In genomic region chr16:4361944-4362311, GRCh38 we compare ENCODE assay signal across 20 cellular contexts. TPM values are rescaled to one million over a fixed set of nuclear protein-coding genes. Genes with fewer than 3 reads are reported as not detected.
DNase-seq lines count a peak whose midpoint lies in the region; ATAC-seq, FAIRE-seq and TF ChIP-seq lines count a peak whose summit lies in the region.
"Had no signal": no experiment of that assay in that cellular context is flagged by ENCODE, and none has a peak within 500 bp of the region (broad histone marks: within the 10 kb centered on the region; RNA-seq: fewer than 3 reads in every experiment).

No MANE protein-coding gene starts in this region.

- no peak overlapping the region for H4K8ac ChIP-seq in IMR-90 (ENCODE audit: low read depth in 2 of 2, low read length in 2 of 2)

- POLR2A ChIA-PET in IMR-90 (lab: Charles Lee; ENCODE audit: unreplicated experiment) (no interaction called here), RWPE1 (lab: Yijun Ruan, JAX; ENCODE audit: low non-redundant PET) (no interaction called here)
- POLR2A ChIA-PET in activated CD8-positive, alpha-beta T cell treated with anti-CD3 and anti-CD28 coated beads for 36 hours (lab: Charles Lee): interaction anchor here (1.0 to 1.4 kb wide), 3 partner anchors 10 to 53 kb away, joined by 3 to 4 read pairs (median 3); no protein-coding TSS in a partner anchor

- no peak for ATAC-seq in IMR-90 (ENCODE audit: low read depth)
- no peak for ATAC-seq in stimulated activated memory B cell treated with anti-CD40 and anti-IgM and Interleukin-4, amounts not matched to agents 10 μg/mL and 1 μg/mL and 100 μg/mL, for 72 hours
- ATAC-seq in GM19452 (IDR thresholded peaks at IDR 0.05; ENCODE audit: unreplicated experiment): no peak
- no peak for ATAC-seq in activated CD8-positive, alpha-beta T cell treated with anti-CD3 and anti-CD28 coated beads for 36 hours

- no peaks in the 10 kb centered on the region for H3K27me3 Mint-ChIP-seq in stimulated activated memory B cell treated with anti-CD40 and anti-IgM and Interleukin-4, amounts not matched to agents 10 μg/mL and 1 μg/mL and 100 μg/mL, for 72 hours
- peaks cover 0 to 1% (median 0%) of the 10 kb centered on the region in 3 donors for H3K27me3 Mint-ChIP-seq in immature natural killer cell (ENCODE audit: low read depth in 3 of 3)
- H3K27me3 Mint-ChIP-seq in activated CD8-positive, alpha-beta T cell treated with anti-CD3 and anti-CD28 coated beads for 36 hours: no peaks in the 10 kb centered on the region
- H3K27me3 Mint-ChIP-seq: CD4-positive, CD25-positive, alpha-beta regulatory T cell; CD8-positive, alpha-beta memory T cell had no signal

- no peak for FAIRE-seq in kidney (lab: Jason Lieb, UNC)
- FAIRE-seq: D721Med, G401.6, GM12892, H1 had no signal

- no peak for TF ChIP-seq POLR2A in IMR-90 (IDR thresholded peaks at IDR 0.05; ENCODE audit: low read depth, low read length)

- H2BK20ac ChIP-seq in IMR-90 (ENCODE audit: low read depth, low read length): no peak overlapping the region

- no peak overlapping the region for H3K27ac ChIP-seq in IMR-90 (ENCODE audit: insufficient read depth, low read length)
- peak overlapping the region; percentile 50 for H3K27ac ChIP-seq in RWPE1
- no peak overlapping the region for H3K27ac ChIP-seq in kidney (ENCODE audit: low read depth in 2 of 2, low read length in 2 of 2)
- H3K27ac ChIP-seq: C4-2B, GM23248 had no signal

- H3K4me3 Mint-ChIP-seq in stimulated activated memory B cell treated with anti-CD40 and anti-IgM and Interleukin-4, amounts not matched to agents 10 μg/mL and 1 μg/mL and 100 μg/mL, for 72 hours: no peak overlapping the region
- H3K4me3 Mint-ChIP-seq in immature natural killer cell: no peak overlapping the region
- no peak overlapping the region for H3K4me3 Mint-ChIP-seq in activated CD8-positive, alpha-beta T cell treated with anti-CD3 and anti-CD28 coated beads for 36 hours
- H3K4me3 Mint-ChIP-seq: CD4-positive, CD25-positive, alpha-beta regulatory T cell; CD8-positive, alpha-beta memory T cell had no signal

- no peak overlapping the region for H3K23ac ChIP-seq in IMR-90 (ENCODE audit: low read depth, low read length)

- no peak overlapping the region for H2BK15ac ChIP-seq in IMR-90 (ENCODE audit: low read depth, low read length)

- in situ Hi-C loops in IMR-90 (cut with MboI; ENCODE audit: low sequenced_read_pairs): loop anchor here (5.0 kb wide), 1 partner anchor 35 kb away; no protein-coding TSS in a partner anchor

- peaks cover 63% of the 10 kb centered on the region for H3K4me1 Mint-ChIP-seq in stimulated activated memory B cell treated with anti-CD40 and anti-IgM and Interleukin-4, amounts not matched to agents 10 μg/mL and 1 μg/mL and 100 μg/mL, for 72 hours
- H3K4me1 Mint-ChIP-seq in immature natural killer cell: peaks cover 0 to 3% of the 10 kb centered on the region in 2 donors
- no peaks in the 10 kb centered on the region for H3K4me1 Mint-ChIP-seq in activated CD8-positive, alpha-beta T cell treated with anti-CD3 and anti-CD28 coated beads for 36 hours (ENCODE audit: low read depth)

- H2AFZ ChIP-seq in IMR-90 (replicated peaks; ENCODE audit: low read length, poor library complexity): no peak overlapping the region
- H2AFZ ChIP-seq: GM23248 had no signal

- no peak overlapping the region for H3K14ac ChIP-seq in IMR-90 (replicated peaks; ENCODE audit: low read depth, low read length)

- H3K4me1 ChIP-seq in IMR-90 (ENCODE audit: control insufficient read depth, insufficient read depth, low read length): peaks cover 1% of the 10 kb centered on the region; the same call in 1 of the 2 replicates
- no peaks in the 10 kb centered on the region for H3K4me1 ChIP-seq in kidney (ENCODE audit: control insufficient read depth in 1 of 2, insufficient read depth in 1 of 2, low read depth in 1 of 2, low read length in 2 of 2)

- no peak overlapping the region for H3K4me2 ChIP-seq in IMR-90 (ENCODE audit: low read depth, low read length)

- no peak overlapping the region for H3K18ac ChIP-seq in IMR-90 (ENCODE audit: low read depth, low read length)

- dilution Hi-C loops in IMR-90 (cut with HindIII; ENCODE audit: low sequenced_read_pairs, unreplicated experiment): no loop called here

- DNase-seq in IMR-90 (no peak), RWPE1 (ENCODE audit: low spot score) (no peak), kidney (peak; percentile 71), immature natural killer cell (no peak)
- DNase-seq in activated CD8-positive, alpha-beta T cell treated with anti-CD3 and anti-CD28 coated beads for 36 hours: no peak
- DNase-seq: CD4-positive, CD25-positive, alpha-beta regulatory T cell; CD8-positive, alpha-beta memory T cell; DMS 273 treated with DMSO at 0.1 percent for 48 hours; DMS53; DMS79 treated with DMSO at 0.1 percent for 48 hours; GM23248; H7; HCEC 1CT had no signal

- peak overlapping the region; percentile 65 for H2AK9ac ChIP-seq in IMR-90 (replicated peaks; ENCODE audit: low read depth, low read length, poor library complexity)

- no peaks in the 10 kb centered on the region for H3K79me1 ChIP-seq in IMR-90 (ENCODE audit: low read depth in 1 of 2, low read length in 2 of 2)

- TF ChIP-seq RAD21 in IMR-90 (IDR thresholded peaks at IDR 0.05; ENCODE audit: low read length): no peak

- H3K9me3 ChIP-seq in IMR-90 (ENCODE audit: control insufficient read depth, insufficient read depth, low read length) (no peaks in the 10 kb centered on the region), kidney (ENCODE audit: control insufficient read depth in 1 of 2, low read length in 2 of 2) (no peaks in the 10 kb centered on the region)

- WGBS in IMR-90 (ENCODE audit: extremely low coverage in 2 of 2, insufficient read length in 1 of 2), 2 experiments: 100% methylated on average over 3 of the region's 12 CpGs; no CpG with 5 or more reads in 1 of the 2 experiments

- intact Hi-C loops in IMR-90 (cut with micrococcal nuclease): no loop called here
- intact Hi-C loops in kidney (cut with DNase I): loop anchor here (5.0 kb wide), 1 partner anchor 40 kb away; no protein-coding TSS in a partner anchor
- intact Hi-C loops in activated CD8-positive, alpha-beta T cell treated with anti-CD3 and anti-CD28 coated beads for 36 hours (cut with micrococcal nuclease): no loop called here

- H4K20me1 ChIP-seq in IMR-90 (ENCODE audit: insufficient read depth, low read length): peaks cover 4% of the 10 kb centered on the region; the same call in 1 of the 2 replicates

- H3K36me3 ChIP-seq in IMR-90 (ENCODE audit: control insufficient read depth, insufficient read depth, low read length) (peaks cover 6% of the 10 kb centered on the region; the same call in 1 of the 2 replicates), kidney (ENCODE audit: control insufficient read depth in 1 of 2, insufficient read depth in 2 of 2, low read length in 2 of 2) (peaks cover 0 to 2% of the 10 kb centered on the region in 2 donors)

- no peak overlapping the region for H2BK120ac ChIP-seq in IMR-90 (ENCODE audit: low read depth, low read length)

- H3K4ac ChIP-seq in IMR-90 (ENCODE audit: low read depth, low read length): no peak overlapping the region

- peaks cover 57% of the 10 kb centered on the region for H3K36me3 Mint-ChIP-seq in stimulated activated memory B cell treated with anti-CD40 and anti-IgM and Interleukin-4, amounts not matched to agents 10 μg/mL and 1 μg/mL and 100 μg/mL, for 72 hours
- H3K36me3 Mint-ChIP-seq in immature natural killer cell: peaks cover 3 to 4% (median 3%) of the 10 kb centered on the region in 3 donors
- peaks cover 11% of the 10 kb centered on the region for H3K36me3 Mint-ChIP-seq in activated CD8-positive, alpha-beta T cell treated with anti-CD3 and anti-CD28 coated beads for 36 hours (ENCODE audit: low read depth)

- no peak overlapping the region for H2BK5ac ChIP-seq in IMR-90 (ENCODE audit: low read depth, low read length, poor library complexity, severe bottlenecking)

- H3K9ac ChIP-seq in IMR-90 (ENCODE audit: low read depth, low read length): no peak overlapping the region
- no peak overlapping the region for H3K9ac ChIP-seq in kidney (ENCODE audit: low read length in 2 of 2)
- H3K9ac ChIP-seq: GM23248 had no signal

- no peaks in the 10 kb centered on the region for H3K9me3 Mint-ChIP-seq in stimulated activated memory B cell treated with anti-CD40 and anti-IgM and Interleukin-4, amounts not matched to agents 10 μg/mL and 1 μg/mL and 100 μg/mL, for 72 hours
- H3K9me3 Mint-ChIP-seq in immature natural killer cell: no peaks in the 10 kb centered on the region
- no peaks in the 10 kb centered on the region for H3K9me3 Mint-ChIP-seq in activated CD8-positive, alpha-beta T cell treated with anti-CD3 and anti-CD28 coated beads for 36 hours
- H3K9me3 Mint-ChIP-seq: CD8-positive, alpha-beta memory T cell had no signal

- no peak overlapping the region for H4K91ac ChIP-seq in IMR-90 (ENCODE audit: insufficient read depth, low read depth, low read length)

- CTCF ChIA-PET in IMR-90 (lab: Yijun Ruan, JAX) (no interaction called here), RWPE1 (lab: Yijun Ruan, JAX) (interaction anchor here (0.7 to 5.3 kb wide), 2 partner anchors 41 to 59 kb away, joined by 5 to 74 read pairs; no protein-coding TSS in a partner anchor)
- CTCF ChIA-PET in activated CD8-positive, alpha-beta T cell treated with anti-CD3 and anti-CD28 coated beads for 36 hours (lab: Charles Lee): interaction anchor here (1.0 kb wide), 1 partner anchor 41 kb away, joined by 4 read pairs; no protein-coding TSS in a partner anchor

- H3K4me3 ChIP-seq in IMR-90 (ENCODE audit: insufficient read depth, low read depth, low read length): no peak overlapping the region
- H3K4me3 ChIP-seq in kidney (ENCODE audit: low read length in 2 of 2): no peak overlapping the region
- H3K4me3 ChIP-seq: GM23248 had no signal

- H3K27ac Mint-ChIP-seq in stimulated activated memory B cell treated with anti-CD40 and anti-IgM and Interleukin-4, amounts not matched to agents 10 μg/mL and 1 μg/mL and 100 μg/mL, for 72 hours: peak overlapping the region; percentile 42
- H3K27ac Mint-ChIP-seq in immature natural killer cell: peak overlapping the region in 1 of 6 donors; percentile 58
- no peak overlapping the region for H3K27ac Mint-ChIP-seq in activated CD8-positive, alpha-beta T cell treated with anti-CD3 and anti-CD28 coated beads for 36 hours
- H3K27ac Mint-ChIP-seq: CD4-positive, CD25-positive, alpha-beta regulatory T cell; CD8-positive, alpha-beta memory T cell had no signal

- no peak overlapping the region for H4K5ac ChIP-seq in IMR-90 (ENCODE audit: low read depth, low read length)

- H2AK5ac ChIP-seq in IMR-90 (ENCODE audit: low read depth, low read length): peak overlapping the region; percentile 50

- BruUV-seq in IMR-90 (replicated peaks; lab: Mats Ljungman, UMichigan): no TSS peak

- TF ChIP-seq CTCF in IMR-90 (conservative IDR thresholded peaks at IDR 0.05; ENCODE audit: low read depth, low read length) (no peak), RWPE1 (conservative IDR thresholded peaks at IDR 0.05; ENCODE audit: low read depth) (no peak), kidney (IDR thresholded peaks at IDR 0.05; ENCODE audit: borderline replicate concordance, extremely low read depth, insufficient read depth) (no peak)
- no peak for TF ChIP-seq CTCF in activated CD8-positive, alpha-beta T cell treated with anti-CD3 and anti-CD28 coated beads for 36 hours (IDR thresholded peaks at IDR 0.05)

- no peaks in the 10 kb centered on the region for H3K27me3 ChIP-seq in IMR-90 (ENCODE audit: control insufficient read depth, insufficient read depth, low read length)

- H3K9me1 ChIP-seq in IMR-90 (ENCODE audit: insufficient read depth, low read length): no peaks in the 10 kb centered on the region

- no peak overlapping the region for H3K56ac ChIP-seq in IMR-90 (ENCODE audit: extremely low read depth, insufficient read depth, low read length)

RNA-seq across cellular contexts. Expression of gene VASN, which starts 9.7 kb away (rescaled TPM):
- total RNA-seq in IMR-90 (2012; rRNA removed): 9.3 and 10.3 TPM in 2 replicates
- polyA plus RNA-seq in IMR-90 (2012; rRNA removed): 83.8 and 87.2 TPM in 2 replicates
- polyA plus RNA-seq in IMR-90 (2012; cell fraction: cytosol; rRNA removed): 83.6 and 183 TPM in 2 replicates
- 42.8 and 134 TPM in 2 replicates for polyA plus RNA-seq in IMR-90 (2012; cell fraction: nucleus; rRNA removed; ENCODE audit: low replicate concordance)
- total RNA-seq in kidney: 82.7 TPM
- 75.7 TPM for polyA plus RNA-seq in kidney (ENCODE audit: insufficient read depth, low read depth, low replicate concordance)
- polyA plus RNA-seq in immature natural killer cell: under 1 TPM in 2 of 3 donors, not detected in 1; 0.07 to 0.20 TPM
- not detected for total RNA-seq in activated CD8-positive, alpha-beta T cell treated with anti-CD3 and anti-CD28 coated beads for 36 hours
- polyA plus RNA-seq: CD8-positive, alpha-beta memory T cell had no signal

RNA-seq across cellular contexts. Expression of gene PAM16, which starts 10.8 kb away (rescaled TPM):
- 17.9 and 25.6 TPM in 2 replicates for total RNA-seq in IMR-90 (2012; rRNA removed)
- 48.4 and 69.5 TPM in 2 replicates for polyA plus RNA-seq in IMR-90 (2012; rRNA removed)
- polyA plus RNA-seq in IMR-90 (2012; cell fraction: cytosol; rRNA removed): 84.0 and 105 TPM in 2 replicates
- polyA plus RNA-seq in IMR-90 (2012; cell fraction: nucleus; rRNA removed; ENCODE audit: low replicate concordance): 70.0 and 101 TPM in 2 replicates
- 29.4 TPM for total RNA-seq in kidney
- 61.1 TPM for polyA plus RNA-seq in kidney (ENCODE audit: insufficient read depth, low read depth, low replicate concordance)
- polyA plus RNA-seq in immature natural killer cell: 10 to 100 TPM; 32.9 to 61.6 (median 36.3) TPM
- 10 to 100 TPM; 65.9 to 70.1 TPM for total RNA-seq in activated CD8-positive, alpha-beta T cell treated with anti-CD3 and anti-CD28 coated beads for 36 hours

RNA-seq across cellular contexts. Expression of gene GLIS2, which starts 46.1 kb away (rescaled TPM):
- total RNA-seq in IMR-90 (2012; rRNA removed) (0.36 and 0.56 TPM in 2 replicates), kidney (68.7 TPM)
- polyA plus RNA-seq in IMR-90 (2012; rRNA removed) (8.4 and 9.0 TPM in 2 replicates), kidney (ENCODE audit: insufficient read depth, low read depth, low replicate concordance) (35.6 TPM), immature natural killer cell (not detected)
- polyA plus RNA-seq in IMR-90 (2012; cell fraction: cytosol; rRNA removed): 6.1 and 12.6 TPM in 2 replicates
- polyA plus RNA-seq in IMR-90 (2012; cell fraction: nucleus; rRNA removed; ENCODE audit: low replicate concordance): 15.5 and 36.4 TPM in 2 replicates
- under 1 TPM; 0.49 to 0.77 TPM for total RNA-seq in activated CD8-positive, alpha-beta T cell treated with anti-CD3 and anti-CD28 coated beads for 36 hours
- total RNA-seq: CD4-positive, CD25-positive, alpha-beta regulatory T cell had no signal
- polyA plus RNA-seq: CD8-positive, alpha-beta memory T cell had no signal

RNA-seq across cellular contexts. Expression of gene CORO7, which starts 54.5 kb away (rescaled TPM):
- total RNA-seq in IMR-90 (2012; rRNA removed) (6.3 and 7.8 TPM in 2 replicates), kidney (50.1 TPM)
- polyA plus RNA-seq in IMR-90 (2012; rRNA removed) (23.6 and 26.7 TPM in 2 replicates), kidney (ENCODE audit: insufficient read depth, low read depth, low replicate concordance) (9.8 TPM), immature natural killer cell (100 to 1,000 TPM in 1 of 3 donors, 10 to 100 TPM in 2; 37.6 to 112 (median 37.8) TPM)
- 4.2 and 9.3 TPM in 2 replicates for polyA plus RNA-seq in IMR-90 (2012; cell fraction: cytosol; rRNA removed)
- polyA plus RNA-seq in IMR-90 (2012; cell fraction: nucleus; rRNA removed; ENCODE audit: low replicate concordance): 135 and 301 TPM in 2 replicates
- 10 to 100 TPM; 73.3 to 76.6 TPM for total RNA-seq in activated CD8-positive, alpha-beta T cell treated with anti-CD3 and anti-CD28 coated beads for 36 hours

Comparison
In these comparisons a context has a peak if more than half of its experiments do, and no peak if none do; other contexts are left out.
1. RNA of gene GLIS2, which starts 46.1 kb away (total RNA-seq): 68.7 TPM in kidney (single experiment); 0.49 to 0.77 TPM in activated CD8-positive, alpha-beta T cell treated with anti-CD3 and anti-CD28 coated beads for 36 hours and 0.36 to 0.56 TPM in IMR-90; every median in the first group is over 10 times any median in the second.